In the genomic region with DNA sequence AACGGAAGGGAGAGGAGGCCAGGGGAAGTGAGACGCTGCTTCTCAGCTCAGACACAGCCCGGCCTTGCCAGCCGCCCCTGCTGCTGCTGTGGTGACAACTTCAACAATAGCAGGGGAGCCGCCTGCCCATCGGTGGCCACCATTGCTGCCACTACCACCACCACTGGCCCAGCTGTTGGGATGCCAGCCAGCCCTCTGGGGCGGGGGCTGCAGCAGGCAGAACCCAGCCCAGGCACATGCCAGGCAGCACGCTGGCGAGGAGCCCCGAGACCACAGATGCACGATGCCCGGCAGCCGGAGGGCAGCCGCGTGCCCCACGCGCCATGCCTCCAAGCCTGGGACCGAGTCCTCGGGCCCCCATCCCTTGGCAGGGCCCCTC, we compare ENCODE assay signal across 10 cellular contexts. TPM values are rescaled to one million over a fixed set of nuclear protein-coding genes. Genes with fewer than 3 reads are reported as not detected.
A peak's percentile ranks its signal among the peaks of the same experiment; 100 is the strongest.
DNase-seq lines count a peak whose midpoint lies in the region; ATAC-seq and TF ChIP-seq lines count a peak whose summit lies in the region.
"Had no signal": no experiment of that assay in that cellular context is flagged by ENCODE, and none has a peak within 500 bp of the region (broad histone marks: within the 10 kb centered on the region; RNA-seq: fewer than 3 reads in every experiment).

No MANE protein-coding gene starts in this region.

- no peak overlapping the region for H3K27ac ChIP-seq in rectal smooth muscle tissue (ENCODE audit: low read depth, low read length)

- H3K4me3 Mint-ChIP-seq in Caco-2 (ENCODE audit: unreplicated experiment) = peak overlapping the region; percentile 89
- no peak overlapping the region for H3K4me3 Mint-ChIP-seq in activated CD8-positive, alpha-beta T cell treated with anti-CD3 and anti-CD28 coated beads for 36 hours
- H3K4me3 Mint-ChIP-seq in activated CD4-positive, alpha-beta T cell treated with anti-CD3 and anti-CD28 coated beads, Interleukin-2, amount 10 ng/mL, durations not matched to agents 24 days and 14 days = no peak overlapping the region

- no peaks in the 10 kb centered on the region for H3K9me3 Mint-ChIP-seq in Caco-2 (ENCODE audit: unreplicated experiment)
- H3K9me3 Mint-ChIP-seq in activated CD8-positive, alpha-beta T cell treated with anti-CD3 and anti-CD28 coated beads for 36 hours = no peaks in the 10 kb centered on the region
- no peaks in the 10 kb centered on the region for H3K9me3 Mint-ChIP-seq in activated CD4-positive, alpha-beta T cell treated with anti-CD3 and anti-CD28 coated beads, Interleukin-2, amount 10 ng/mL, durations not matched to agents 24 days and 14 days

- no peak for TF ChIP-seq CTCF in Caco-2 (IDR thresholded peaks at IDR 0.05; ENCODE audit: insufficient read depth in 1 of 2, low read depth in 1 of 2, low read length in 1 of 2, severe bottlenecking in 1 of 2, unreplicated experiment in 1 of 2)
- no peak for TF ChIP-seq CTCF in activated CD8-positive, alpha-beta T cell treated with anti-CD3 and anti-CD28 coated beads for 36 hours (IDR thresholded peaks at IDR 0.05)

- peaks cover 38% of the 10 kb centered on the region for H3K4me1 Mint-ChIP-seq in Caco-2 (ENCODE audit: low read depth, unreplicated experiment)
- H3K4me1 Mint-ChIP-seq in activated CD8-positive, alpha-beta T cell treated with anti-CD3 and anti-CD28 coated beads for 36 hours (ENCODE audit: low read depth) = peaks cover 15% of the 10 kb centered on the region
- peaks cover 14% of the 10 kb centered on the region for H3K4me1 Mint-ChIP-seq in activated CD4-positive, alpha-beta T cell treated with anti-CD3 and anti-CD28 coated beads, Interleukin-2, amount 10 ng/mL, durations not matched to agents 24 days and 14 days

- peaks cover 43% of the 10 kb centered on the region for H3K36me3 Mint-ChIP-seq in Caco-2 (ENCODE audit: insufficient read depth, unreplicated experiment)
- no peaks in the 10 kb centered on the region for H3K36me3 Mint-ChIP-seq in activated CD8-positive, alpha-beta T cell treated with anti-CD3 and anti-CD28 coated beads for 36 hours (ENCODE audit: low read depth)
- no peaks in the 10 kb centered on the region for H3K36me3 Mint-ChIP-seq in activated CD4-positive, alpha-beta T cell treated with anti-CD3 and anti-CD28 coated beads, Interleukin-2, amount 10 ng/mL, durations not matched to agents 24 days and 14 days (ENCODE audit: low read depth)

- H3K36me3 ChIP-seq in Caco-2 (ENCODE audit: control insufficient read depth, insufficient read depth, low read length) (peaks cover 13% of the 10 kb centered on the region; the same call in 1 of the 2 replicates), rectal smooth muscle tissue (ENCODE audit: control insufficient read depth, insufficient read depth, low read length) (peaks cover 6% of the 10 kb centered on the region)

- POLR2A ChIA-PET in Caco-2 (lab: Charles Lee) = interaction anchor here (1.9 kb wide), 1 partner anchor 32 kb away, joined by 15 read pairs; a partner anchor contains a TSS
- POLR2A ChIA-PET in activated CD8-positive, alpha-beta T cell treated with anti-CD3 and anti-CD28 coated beads for 36 hours (lab: Charles Lee) = interaction anchor here (0.7 to 7.5 kb wide), 2 partner anchors 15 to 33 kb away, joined by 3 to 47 read pairs; a partner anchor contains a TSS

- no peak overlapping the region for H3K9ac ChIP-seq in rectal smooth muscle tissue (ENCODE audit: low read length)

- H3K27me3 Mint-ChIP-seq in Caco-2 (ENCODE audit: insufficient read depth, unreplicated experiment) = no peaks in the 10 kb centered on the region
- H3K27me3 Mint-ChIP-seq in activated CD8-positive, alpha-beta T cell treated with anti-CD3 and anti-CD28 coated beads for 36 hours = no peaks in the 10 kb centered on the region
- peaks cover 2% of the 10 kb centered on the region for H3K27me3 Mint-ChIP-seq in activated CD4-positive, alpha-beta T cell treated with anti-CD3 and anti-CD28 coated beads, Interleukin-2, amount 10 ng/mL, durations not matched to agents 24 days and 14 days

- H3K4me3 ChIP-seq in Caco-2 (ENCODE audit: low read depth, low read length) (peak overlapping the region; percentile 50), iPS-11a (ENCODE audit: low read depth, low read length) (peak overlapping the region; percentile 39), rectal smooth muscle tissue (ENCODE audit: low read length) (peak overlapping the region; percentile 69)

- ATAC-seq in activated CD8-positive, alpha-beta T cell treated with anti-CD3 and anti-CD28 coated beads for 36 hours = no peak
- no peak for ATAC-seq in GM18519 (IDR thresholded peaks at IDR 0.05; ENCODE audit: low FRiP score, unreplicated experiment)

- peak in 1 of 2 experiments; percentile 36 for DNase-seq in Caco-2
- DNase-seq in astrocyte of the hippocampus (ENCODE audit: low read depth, low spot score) = peak; percentile 26
- DNase-seq in activated CD8-positive, alpha-beta T cell treated with anti-CD3 and anti-CD28 coated beads for 36 hours = no peak
- DNase-seq in SKM-1 (lab: John Stamatoyannopoulos, UW; ENCODE audit: unreplicated experiment) = no peak
- no peak for DNase-seq in activated CD4-positive, alpha-beta T cell treated with anti-CD3 and anti-CD28 coated beads, Interleukin-2, amount 10 ng/mL, durations not matched to agents 24 days and 14 days
- DNase-seq: NCI-H2107 had no signal

- peaks cover 43% of the 10 kb centered on the region for H3K4me1 ChIP-seq in Caco-2
- no peaks in the 10 kb centered on the region for H3K4me1 ChIP-seq in rectal smooth muscle tissue (ENCODE audit: control insufficient read depth, insufficient read depth, low read length)

- H3K27me3 ChIP-seq in Caco-2 (replicated peaks; ENCODE audit: control insufficient read depth, insufficient read depth, low read length) = no peaks in the 10 kb centered on the region
- no peaks in the 10 kb centered on the region for H3K27me3 ChIP-seq in rectal smooth muscle tissue (ENCODE audit: control insufficient read depth, insufficient read depth, low read length)
- H3K27me3 ChIP-seq: adrenal gland had no signal

- H3K9me3 ChIP-seq in Caco-2 = no peaks in the 10 kb centered on the region
- H3K9me3 ChIP-seq: adrenal gland had no signal

- intact Hi-C loops in Caco-2 (cut with micrococcal nuclease; ENCODE audit: unreplicated experiment) = no loop called here
- intact Hi-C loops in activated CD8-positive, alpha-beta T cell treated with anti-CD3 and anti-CD28 coated beads for 36 hours (cut with micrococcal nuclease) = no loop called here
- intact Hi-C loops in activated CD4-positive, alpha-beta T cell treated with anti-CD3 and anti-CD28 coated beads, Interleukin-2, amount 10 ng/mL, durations not matched to agents 24 days and 14 days (cut with micrococcal nuclease) = loop anchor here (10.0 kb wide), 1 partner anchor 256 kb away; a partner anchor contains a TSS

- CTCF ChIA-PET in Caco-2 (lab: Charles Lee) = interaction anchor here (1.0 to 2.1 kb wide), 3 partner anchors 17 to 47 kb away, joined by 4 to 23 read pairs (median 17); a partner anchor contains a TSS
- CTCF ChIA-PET in activated CD8-positive, alpha-beta T cell treated with anti-CD3 and anti-CD28 coated beads for 36 hours (lab: Charles Lee) = interaction anchor here (1.3 to 8.2 kb wide), 3 partner anchors 17 to 49 kb away, joined by 3 to 71 read pairs (median 4); a partner anchor contains a TSS

- no TSS peak for BruUV-seq in Caco-2 (replicated peaks; lab: Mats Ljungman, UMichigan)

- H3K27ac Mint-ChIP-seq in Caco-2 (ENCODE audit: unreplicated experiment) = peak overlapping the region; percentile 100
- H3K27ac Mint-ChIP-seq in activated CD8-positive, alpha-beta T cell treated with anti-CD3 and anti-CD28 coated beads for 36 hours = no peak overlapping the region
- no peak overlapping the region for H3K27ac Mint-ChIP-seq in activated CD4-positive, alpha-beta T cell treated with anti-CD3 and anti-CD28 coated beads, Interleukin-2, amount 10 ng/mL, durations not matched to agents 24 days and 14 days

RNA-seq across cellular contexts. Expression of a gene that starts 7.3 kb away (rescaled TPM):
- 111 and 122 TPM in 2 replicates for total RNA-seq in Caco-2 (2022)
- 1 to 10 TPM; 4.6 to 5.1 TPM for total RNA-seq in activated CD8-positive, alpha-beta T cell treated with anti-CD3 and anti-CD28 coated beads for 36 hours
- total RNA-seq in activated CD4-positive, alpha-beta T cell treated with anti-CD3 and anti-CD28 coated beads, Interleukin-2, amount 10 ng/mL, durations not matched to agents 24 days and 14 days = 4.2 and 4.3 TPM in 2 replicates

RNA-seq across cellular contexts. Expression of a gene that starts 16.6 kb away (rescaled TPM):
- 100 and 102 TPM in 2 replicates for total RNA-seq in Caco-2 (2022)
- 10 to 100 TPM; 62.4 to 63.0 TPM for total RNA-seq in activated CD8-positive, alpha-beta T cell treated with anti-CD3 and anti-CD28 coated beads for 36 hours
- total RNA-seq in activated CD4-positive, alpha-beta T cell treated with anti-CD3 and anti-CD28 coated beads, Interleukin-2, amount 10 ng/mL, durations not matched to agents 24 days and 14 days = 88.5 and 90.7 TPM in 2 replicates

RNA-seq across cellular contexts. Expression of a gene that starts 31.8 kb away (rescaled TPM):
- total RNA-seq in Caco-2 (2022) = 50.9 and 54.2 TPM in 2 replicates
- 10 to 100 TPM; 39.3 to 39.6 TPM for total RNA-seq in activated CD8-positive, alpha-beta T cell treated with anti-CD3 and anti-CD28 coated beads for 36 hours
- total RNA-seq in activated CD4-positive, alpha-beta T cell treated with anti-CD3 and anti-CD28 coated beads, Interleukin-2, amount 10 ng/mL, durations not matched to agents 24 days and 14 days = 55.2 and 56.7 TPM in 2 replicates

RNA-seq across cellular contexts. Expression of a gene that starts 31.8 kb away (rescaled TPM):
- total RNA-seq in Caco-2 (2022) = 98.3 and 103 TPM in 2 replicates
- total RNA-seq in activated CD8-positive, alpha-beta T cell treated with anti-CD3 and anti-CD28 coated beads for 36 hours = 10 to 100 TPM; 53.3 to 53.4 TPM
- total RNA-seq in activated CD4-positive, alpha-beta T cell treated with anti-CD3 and anti-CD28 coated beads, Interleukin-2, amount 10 ng/mL, durations not matched to agents 24 days and 14 days = 85.4 TPM in 2 replicates

RNA-seq across cellular contexts. Expression of a gene that starts 57.3 kb away (rescaled TPM):
- 9.1 and 11.8 TPM in 2 replicates for total RNA-seq in Caco-2 (2022)
- 1 to 10 TPM; 7.1 to 7.9 TPM for total RNA-seq in activated CD8-positive, alpha-beta T cell treated with anti-CD3 and anti-CD28 coated beads for 36 hours
- 6.0 and 6.7 TPM in 2 replicates for total RNA-seq in activated CD4-positive, alpha-beta T cell treated with anti-CD3 and anti-CD28 coated beads, Interleukin-2, amount 10 ng/mL, durations not matched to agents 24 days and 14 days

Comparison
In these comparisons a context has a peak if more than half of its experiments do, and no peak if none do; other contexts are left out.
1. RNA of a gene that starts 7.3 kb away (total RNA-seq): 111 to 122 TPM in Caco-2; 4.6 to 5.1 TPM in activated CD8-positive, alpha-beta T cell treated with anti-CD3 and anti-CD28 coated beads for 36 hours and 4.2 to 4.3 TPM in activated CD4-positive, alpha-beta T cell treated with anti-CD3 and anti-CD28 coated beads, Interleukin-2, amount 10 ng/mL, durations not matched to agents 24 days and 14 days; every median in the first group is over 10 times any median in the second.
2. Peak in every context shown above with its lines, with median percentiles within 50 percentile points of each other: H3K4me3 ChIP-seq.